In genomic region chr4:184747034-184747830, GRCh38 we compare ENCODE assay signal across 1 cellular context.
TF ChIP-seq lines count a peak whose summit lies in the region.

No MANE protein-coding gene starts in this region.

TF ChIP-seq in SK-N-SH, 30 proteins besides CTCF, POLR2A, EP300 and RAD21 (continued from another document):
- TF ChIP-seq REST (IDR thresholded peaks at IDR 0.05; ENCODE audit: low read depth, low read length): no peak
- TF ChIP-seq NFIC (IDR thresholded peaks at IDR 0.05; ENCODE audit: borderline replicate concordance): no peak
- no peak for TF ChIP-seq NRF1 (IDR thresholded peaks at IDR 0.05; ENCODE audit: low read depth, low read length)
- TF ChIP-seq USF1 (IDR thresholded peaks at IDR 0.05; ENCODE audit: borderline replicate concordance, low read depth): no peak
